25 cellular contexts compared by ENCODE assay signal in genomic region chr9:2849943-2850342, GRCh38. TPM values are rescaled to one million over a fixed set of nuclear protein-coding genes. Genes with fewer than 3 reads are reported as not detected.
A peak's percentile ranks its signal among the peaks of the same experiment; 100 is the strongest.
DNase-seq lines count a peak whose midpoint lies in the region; ATAC-seq and FAIRE-seq lines count a peak whose summit lies in the region.
"Had no signal": no experiment of that assay in that cellular context is flagged by ENCODE, and none has a peak within 500 bp of the region (broad histone marks: within the 10 kb centered on the region; RNA-seq: fewer than 3 reads in every experiment).

No MANE protein-coding gene starts in this region.

- no peak overlapping the region for H3K4me3 Mint-ChIP-seq in activated naive CD4-positive, alpha-beta T cell treated with anti-CD3 and anti-CD28 coated beads, Interleukin-2, amount 50 U/mL, for 24 hours
- H3K4me3 Mint-ChIP-seq in activated T-helper 17 cell treated with anti-CD3 and anti-CD28 coated beads, Interleukin-2, amount 50 U/mL, for 72 hours: peak overlapping the region; percentile 25

- no peaks in the 10 kb centered on the region for H3K9me3 Mint-ChIP-seq in activated naive CD4-positive, alpha-beta T cell treated with anti-CD3 and anti-CD28 coated beads, Interleukin-2, amount 50 U/mL, for 24 hours
- H3K9me3 Mint-ChIP-seq in activated T-helper 17 cell treated with anti-CD3 and anti-CD28 coated beads, Interleukin-2, amount 50 U/mL, for 72 hours: no peaks in the 10 kb centered on the region
- H3K9me3 Mint-ChIP-seq: naive B cell had no signal

- H3K4me1 ChIP-seq in small intestine (ENCODE audit: control insufficient read depth in 2 of 2, insufficient read depth in 1 of 2, low read depth in 1 of 2, low read length in 1 of 2): peaks cover 0 to 6% of the 10 kb centered on the region in 2 donors

- WGBS in small intestine, 3 donors: 76 to 80% (median 78%) methylated on average over 6 of the region's 6 CpGs

- H3K27ac ChIP-seq in small intestine (ENCODE audit: low read depth in 1 of 2, low read length in 1 of 2): no peak overlapping the region
- H3K27ac ChIP-seq: BLaER1 treated with 17β-estradiol and CSF1 and Interleukin-3, amounts not matched to agents 10 nM and 100 nM; cardiac muscle cell; HL-60; ovary; thoracic aorta had no signal

- DNase-seq in activated naive CD4-positive, alpha-beta T cell treated with anti-CD3 and anti-CD28 coated beads, Interleukin-2, amount 50 U/mL, for 16 hours: no peak
- DNase-seq in NCI-H2227 (lab: John Stamatoyannopoulos, UW; ENCODE audit: unreplicated experiment) (peak; percentile 22), small intestine (peak; percentile 8), EL (no peak)
- DNase-seq: activated CD4-positive, alpha-beta T cell treated with anti-CD3 and anti-CD28 coated beads for 48 hours; activated naive CD4-positive, alpha-beta T cell; activated T-cell treated with anti-CD3 and anti-CD28 coated beads for 4 hours; aorta; dermis blood vessel endothelial cell; HCEC 1CT; islet precursor cell; left ventricle myocardium superior; naive B cell; NCI-H1048; NCI-H2029 treated with DMSO at 0.1 percent for 48 hours; NCI-H446 treated with DMSO at 0.1 percent for 48 hours; NK-92 treated with Interleukin-12 subunit alpha and Interleukin-12 subunit beta, amount 100 ng/mL, for 24 hours; ovary had no signal

- no peaks in the 10 kb centered on the region for H3K36me3 Mint-ChIP-seq in activated naive CD4-positive, alpha-beta T cell treated with anti-CD3 and anti-CD28 coated beads, Interleukin-2, amount 50 U/mL, for 24 hours
- no peaks in the 10 kb centered on the region for H3K36me3 Mint-ChIP-seq in activated T-helper 17 cell treated with anti-CD3 and anti-CD28 coated beads, Interleukin-2, amount 50 U/mL, for 72 hours (ENCODE audit: low read depth)
- H3K36me3 Mint-ChIP-seq: naive B cell had no signal

- peak; percentile 83 for ATAC-seq in activated T-helper 17 cell treated with anti-CD3 and anti-CD28 coated beads, Interleukin-2, amount 50 U/mL, for 72 hours (replicated peaks)
- ATAC-seq in GM21825 (IDR thresholded peaks at IDR 0.05; ENCODE audit: unreplicated experiment): no peak
- ATAC-seq: left ventricle myocardium superior had no signal

- peaks cover 2% of the 10 kb centered on the region for H3K27me3 Mint-ChIP-seq in activated naive CD4-positive, alpha-beta T cell treated with anti-CD3 and anti-CD28 coated beads, Interleukin-2, amount 50 U/mL, for 24 hours
- H3K27me3 Mint-ChIP-seq in activated T-helper 17 cell treated with anti-CD3 and anti-CD28 coated beads, Interleukin-2, amount 50 U/mL, for 72 hours: peaks cover 12% of the 10 kb centered on the region

- no peaks in the 10 kb centered on the region for H3K36me3 ChIP-seq in small intestine (ENCODE audit: control insufficient read depth in 2 of 2, insufficient read depth in 2 of 2, low read length in 2 of 2)
- H3K36me3 ChIP-seq: BLaER1 treated with 17β-estradiol and CSF1 and Interleukin-3, amounts not matched to agents 10 nM and 100 nM; cardiac muscle cell; ovary; thoracic aorta had no signal

- H3K4me1 Mint-ChIP-seq in activated naive CD4-positive, alpha-beta T cell treated with anti-CD3 and anti-CD28 coated beads, Interleukin-2, amount 50 U/mL, for 24 hours: peaks cover 13% of the 10 kb centered on the region
- H3K4me1 Mint-ChIP-seq in activated T-helper 17 cell treated with anti-CD3 and anti-CD28 coated beads, Interleukin-2, amount 50 U/mL, for 72 hours: peaks cover 7% of the 10 kb centered on the region

- no peaks in the 10 kb centered on the region for H3K9me3 ChIP-seq in small intestine (ENCODE audit: control insufficient read depth, low read depth)
- H3K9me3 ChIP-seq: BLaER1 treated with 17β-estradiol and CSF1 and Interleukin-3, amounts not matched to agents 10 nM and 100 nM; ovary; thoracic aorta had no signal

- no peak for FAIRE-seq in small intestine (lab: Jason Lieb, UNC)

- H3K27me3 ChIP-seq in small intestine (ENCODE audit: control insufficient read depth in 2 of 2, insufficient read depth in 2 of 2, low read length in 2 of 2): no peaks in the 10 kb centered on the region
- H3K27me3 ChIP-seq: BLaER1 treated with 17β-estradiol and CSF1 and Interleukin-3, amounts not matched to agents 10 nM and 100 nM; cardiac muscle cell; ovary had no signal

- peak overlapping the region; percentile 82 for H3K27ac Mint-ChIP-seq in activated naive CD4-positive, alpha-beta T cell treated with anti-CD3 and anti-CD28 coated beads, Interleukin-2, amount 50 U/mL, for 24 hours
- no peak overlapping the region for H3K27ac Mint-ChIP-seq in activated T-helper 17 cell treated with anti-CD3 and anti-CD28 coated beads, Interleukin-2, amount 50 U/mL, for 72 hours
- H3K27ac Mint-ChIP-seq: naive B cell had no signal

- no peak overlapping the region for H3K4me3 ChIP-seq in small intestine (ENCODE audit: low read depth in 1 of 2, low read length in 2 of 2)
- H3K4me3 ChIP-seq: BLaER1 treated with 17β-estradiol and CSF1 and Interleukin-3, amounts not matched to agents 10 nM and 100 nM; cardiac muscle cell; ovary; thoracic aorta had no signal

RNA-seq across cellular contexts. Expression of gene PUM3, which starts 6.0 kb away (rescaled TPM):
- total RNA-seq in activated T-helper 17 cell treated with anti-CD3 and anti-CD28 coated beads, Interleukin-2, amount 50 U/mL, for 72 hours: 10 to 100 TPM; 52.1 to 92.3 TPM
- 10 to 100 TPM in 2 of 3 donors, 1 to 10 TPM in 1; 9.5 to 30.5 (median 15.2) TPM for polyA plus RNA-seq in small intestine

Comparison
In these comparisons a context has a peak if more than half of its experiments do, and no peak if none do; other contexts are left out.
1. DNase-seq: peak in NCI-H2227 (single experiment) and small intestine (single experiment); none in activated naive CD4-positive, alpha-beta T cell treated with anti-CD3 and anti-CD28 coated beads, Interleukin-2, amount 50 U/mL, for 16 hours (single experiment) and EL (single experiment).